Comparison of ENCODE assay signal across 8 cellular contexts in the genomic region with DNA sequence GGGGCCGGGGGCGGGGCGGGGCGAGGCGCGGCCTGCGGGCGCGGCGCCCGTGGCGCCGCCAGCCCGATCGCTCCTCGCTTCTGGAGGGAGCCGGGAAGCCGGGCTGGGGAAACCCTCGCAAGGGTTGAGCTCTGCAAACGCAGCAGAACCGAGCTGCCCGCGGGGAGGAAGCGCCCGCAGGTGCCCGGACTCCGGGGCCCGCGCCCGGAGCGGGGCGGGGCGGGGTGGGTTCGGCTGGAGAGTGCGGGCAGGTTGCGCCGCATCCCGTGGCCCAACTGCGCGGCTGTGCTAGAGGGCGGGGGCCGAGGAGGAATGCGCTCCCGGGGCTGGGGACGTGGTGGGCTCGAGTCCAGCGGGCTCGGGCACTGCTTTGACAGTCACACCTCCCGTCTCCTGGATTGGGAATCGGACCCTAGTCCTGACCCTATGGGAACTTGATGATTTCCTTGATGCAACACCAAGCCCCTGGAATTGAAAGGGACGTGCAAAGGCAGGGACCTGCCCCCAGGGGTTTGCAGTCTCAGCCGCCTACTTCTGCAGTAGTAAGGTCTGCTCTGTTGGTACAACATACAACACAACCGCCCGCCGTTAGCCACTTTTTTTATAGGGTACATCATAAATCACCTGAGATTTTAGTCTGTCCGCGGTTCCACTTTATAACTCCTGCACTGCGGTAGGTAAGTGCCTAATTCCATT. TPM values are rescaled to one million over a fixed set of nuclear protein-coding genes. Genes with fewer than 3 reads are reported as not detected.
A peak's percentile ranks its signal among the peaks of the same experiment; 100 is the strongest.
DNase-seq lines count a peak whose midpoint lies in the region; ATAC-seq, FAIRE-seq and TF ChIP-seq lines count a peak whose summit lies in the region.

No MANE protein-coding gene starts in this region.

- peak overlapping the region; percentile 58; the same call in 1 of the 2 replicates for H3K27ac ChIP-seq in PC-3 (ENCODE audit: low read length)
- peak overlapping the region; percentile 98 for H3K27ac ChIP-seq in vagina

- H2AFZ ChIP-seq in PC-3 (ENCODE audit: low read length), result peak overlapping the region; percentile 93; the same call in 1 of the 2 replicates

- DNase-seq in A172 (ENCODE audit: low spot score) (peak; percentile 17), GM18507 (ENCODE audit: extremely low spot score, insufficient read length, low read depth) (no peak), PC-3 (peak; percentile 29), head of caudate nucleus (peak in 40 of 42 donors; percentile 41 to 84 (median 69)), nucleus accumbens (lab: John Stamatoyannopoulos, UW) (peak in 49 of 56 donors; percentile 14 to 76 (median 53)), vagina (ENCODE audit: extremely low spot score in 2 of 2) (no peak)
- DNase-seq in activated naive CD4-positive, alpha-beta T cell treated with anti-CD3 and anti-CD28 coated beads, Interleukin-2, amount 50 U/mL, for 16 hours, result peak; percentile 46

- TF ChIP-seq CTCF in PC-3 (conservative IDR thresholded peaks at IDR 0.05; ENCODE audit: low read depth, low read length), result no peak
- no peak for TF ChIP-seq CTCF in vagina (IDR thresholded peaks at IDR 0.05)

- POLR2A ChIA-PET in PC-3 (lab: Charles Lee; ENCODE audit: unreplicated experiment), result interaction anchor here (0.5 kb wide), 1 partner anchor 72 kb away, joined by 4 read pairs; no protein-coding TSS in a partner anchor

- no peaks in the 10 kb centered on the region for H3K9me2 ChIP-seq in PC-3 (replicated peaks; ENCODE audit: low read length)

- peaks cover 27% of the 10 kb centered on the region for H3K4me1 ChIP-seq in PC-3 (ENCODE audit: insufficient read depth, low read length)
- H3K4me1 ChIP-seq in vagina, result peaks cover 76% of the 10 kb centered on the region

- H4K20me1 ChIP-seq in PC-3 (ENCODE audit: low read length), result no peaks in the 10 kb centered on the region

- peak overlapping the region; percentile 91 for H3K9ac ChIP-seq in PC-3 (ENCODE audit: low read length)

- H3F3A ChIP-seq in PC-3 (ENCODE audit: low read length, unreplicated experiment), result no peaks in the 10 kb centered on the region

- H3K36me3 ChIP-seq in PC-3 (ENCODE audit: low read depth, low read length) (peaks cover 9% of the 10 kb centered on the region), vagina (peaks cover 0 to 23% of the 10 kb centered on the region in 2 donors)

- H3K4me3 ChIP-seq in PC-3 (ENCODE audit: low read length), result peak overlapping the region; percentile 69
- peak overlapping the region; percentile 71 to 95 for H3K4me3 ChIP-seq in vagina

- H3K27me3 ChIP-seq in PC-3 (ENCODE audit: low read length) (no peaks in the 10 kb centered on the region), vagina (no peaks in the 10 kb centered on the region)

- TF ChIP-seq POLR2A in vagina (IDR thresholded peaks at IDR 0.05), result peak in 1 of 2 donors; percentile 9

- peak; percentile 44 for FAIRE-seq in GM18507 (lab: Jason Lieb, UNC)

- no peaks in the 10 kb centered on the region; the same call in 1 of the 2 replicates for H3K79me2 ChIP-seq in PC-3 (ENCODE audit: low read length)

- H3K9me3 ChIP-seq in PC-3 (ENCODE audit: low read length) (no peaks in the 10 kb centered on the region), vagina (no peaks in the 10 kb centered on the region)

- no TSS peak for BruUV-seq in PC-3 (replicated peaks; lab: Mats Ljungman, UMichigan)

- intact Hi-C loops in PC-3 (cut with micrococcal nuclease), result loop anchor here (2.0 kb wide), 1 partner anchor 36 kb away; no protein-coding TSS in a partner anchor
- intact Hi-C loops in head of caudate nucleus (cut with DNase I), result no loop called here
- intact Hi-C loops in vagina (cut with DNase I), result no loop called here

- ATAC-seq in HG02970 (IDR thresholded peaks at IDR 0.05; ENCODE audit: low FRiP score, unreplicated experiment) (peak; percentile 40), PC-3 (peak; percentile 65)

- H3K4me2 ChIP-seq in PC-3 (ENCODE audit: low read length), result peak overlapping the region; percentile 80

- CTCF ChIA-PET in PC-3 (lab: Charles Lee), result no interaction called here

RNA-seq across cellular contexts. Expression of gene ZBTB38, which starts 34.3 kb away (rescaled TPM):
- total RNA-seq in A172 (2014; rRNA removed; shearing (Covaris generic)), result 81.2 and 94.1 TPM in 2 replicates
- total RNA-seq in PC-3 (2014; rRNA removed) (17.0 and 19.6 TPM in 2 replicates), vagina (88.6 TPM)

Comparison
In these comparisons a context has a peak if more than half of its experiments do, and no peak if none do; other contexts are left out.
1. DNase-seq: peak in A172 (single experiment), PC-3 (single experiment), activated naive CD4-positive, alpha-beta T cell treated with anti-CD3 and anti-CD28 coated beads, Interleukin-2, amount 50 U/mL, for 16 hours (single experiment), head of caudate nucleus (40 of 42) and nucleus accumbens (49 of 56); none in GM18507 (single experiment) and vagina (0 of 2).